1 cellular context compared by ENCODE assay signal in genomic region chr7:48147078-48147591, GRCh38.
TF ChIP-seq lines count a peak whose summit lies in the region.

No MANE protein-coding gene starts in this region.

TF ChIP-seq in GM23338, 12 proteins besides CTCF, POLR2A, EP300 and RAD21 (continued from another document):
- no peak for TF ChIP-seq ETS1 (IDR thresholded peaks at IDR 0.05)
- no peak for TF ChIP-seq STAT1 (IDR thresholded peaks at IDR 0.05; ENCODE audit: unreplicated experiment)
